Comparison of ENCODE assay signal across 9 cellular contexts in the genomic region with DNA sequence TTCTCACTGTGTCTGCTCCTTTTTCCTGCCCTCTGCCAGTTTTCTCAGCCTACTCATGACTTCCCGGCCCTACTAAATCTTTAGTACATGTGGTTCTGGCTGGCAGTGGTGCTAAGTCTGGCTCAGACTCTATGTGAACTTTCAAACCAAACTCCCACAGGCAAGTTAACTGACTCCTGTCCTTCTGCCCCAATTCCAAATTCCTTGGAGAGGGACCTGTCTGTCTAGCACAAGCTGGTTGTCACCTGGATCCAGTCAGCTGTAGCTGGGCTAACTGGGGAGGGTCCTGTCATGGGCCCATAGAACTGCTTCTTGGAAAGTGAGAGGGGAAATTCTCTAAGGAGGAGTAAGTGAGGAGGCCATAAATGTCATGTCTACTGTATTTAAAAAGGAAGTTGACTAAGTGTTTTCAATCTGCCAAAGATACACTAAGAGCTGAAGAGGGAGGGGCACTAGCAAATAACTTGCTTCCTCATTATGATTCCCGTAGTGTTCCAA.
DNase-seq lines count a peak whose midpoint lies in the region; ATAC-seq and TF ChIP-seq lines count a peak whose summit lies in the region.
"Had no signal": no experiment of that assay in that cellular context is flagged by ENCODE, and none has a peak within 500 bp of the region (broad histone marks: within the 10 kb centered on the region; RNA-seq: fewer than 3 reads in every experiment).

No MANE protein-coding gene starts in this region.

- no peaks in the 10 kb centered on the region for H3K27me3 ChIP-seq in psoas muscle (ENCODE audit: insufficient read depth in 3 of 3, low read length in 2 of 3)

- DNase-seq in GM13976 (ENCODE audit: low spot score) (peak; percentile 9), astrocyte of the hippocampus (ENCODE audit: low read depth, low spot score) (peak; percentile 44), psoas muscle (peak; percentile 44 to 66), H4 (ENCODE audit: low spot score) (no peak), middle frontal gyrus (ENCODE audit: extremely low spot score, low spot score) (no peak), GM19240 (ENCODE audit: insufficient read length, low spot score) (no peak), DMS153 treated with DMSO at 0.1 percent for 48 hours (lab: John Stamatoyannopoulos, UW; ENCODE audit: unreplicated experiment) (no peak)

- TF ChIP-seq CTCF in GM13976 (IDR thresholded peaks at IDR 0.05; ENCODE audit: borderline replicate concordance, control extremely low read depth, extremely low read depth, insufficient read depth, missing control alignments) (no peak), psoas muscle (IDR thresholded peaks at IDR 0.05) (no peak)

- H3K36me3 ChIP-seq in psoas muscle (ENCODE audit: insufficient read depth in 1 of 2, low read depth in 1 of 2): no peaks in the 10 kb centered on the region

- WGBS in psoas muscle, 3 donors: 8 to 14% (median 11%) methylated on average over 2 of the region's 2 CpGs

- no peaks in the 10 kb centered on the region for H3K9me3 ChIP-seq in psoas muscle

- no peak overlapping the region for H3K4me3 ChIP-seq in psoas muscle

- intact Hi-C loops in psoas muscle (cut with DNase I): loop anchor here (2.0 to 10.0 kb wide), 3 partner anchors 39 to 263 kb away; no protein-coding TSS in a partner anchor

- H3K27ac ChIP-seq in psoas muscle: peak overlapping the region; percentile 86

- peak; percentile 62 for ATAC-seq in HG03442 (IDR thresholded peaks at IDR 0.05; ENCODE audit: unreplicated experiment)
- peak; percentile 76 to 87 (median 80) for ATAC-seq in psoas muscle
- ATAC-seq: esophagus mucosa had no signal

- in situ Hi-C loops in GM13976 (cut with MboI; ENCODE audit: low sequenced_read_pairs, unreplicated experiment): no loop called here

- H3K4me1 ChIP-seq in psoas muscle: peaks cover 58% of the 10 kb centered on the region

Comparison
In these comparisons a context has a peak if more than half of its experiments do, and no peak if none do; other contexts are left out.
1. DNase-seq: peak in GM13976 (single experiment), astrocyte of the hippocampus (single experiment) and psoas muscle (2 of 2); none in H4 (single experiment), middle frontal gyrus (single experiment), GM19240 (single experiment) and DMS153 treated with DMSO at 0.1 percent for 48 hours (single experiment).